ENCODE assay signal across 1 cellular context in the genomic region with DNA sequence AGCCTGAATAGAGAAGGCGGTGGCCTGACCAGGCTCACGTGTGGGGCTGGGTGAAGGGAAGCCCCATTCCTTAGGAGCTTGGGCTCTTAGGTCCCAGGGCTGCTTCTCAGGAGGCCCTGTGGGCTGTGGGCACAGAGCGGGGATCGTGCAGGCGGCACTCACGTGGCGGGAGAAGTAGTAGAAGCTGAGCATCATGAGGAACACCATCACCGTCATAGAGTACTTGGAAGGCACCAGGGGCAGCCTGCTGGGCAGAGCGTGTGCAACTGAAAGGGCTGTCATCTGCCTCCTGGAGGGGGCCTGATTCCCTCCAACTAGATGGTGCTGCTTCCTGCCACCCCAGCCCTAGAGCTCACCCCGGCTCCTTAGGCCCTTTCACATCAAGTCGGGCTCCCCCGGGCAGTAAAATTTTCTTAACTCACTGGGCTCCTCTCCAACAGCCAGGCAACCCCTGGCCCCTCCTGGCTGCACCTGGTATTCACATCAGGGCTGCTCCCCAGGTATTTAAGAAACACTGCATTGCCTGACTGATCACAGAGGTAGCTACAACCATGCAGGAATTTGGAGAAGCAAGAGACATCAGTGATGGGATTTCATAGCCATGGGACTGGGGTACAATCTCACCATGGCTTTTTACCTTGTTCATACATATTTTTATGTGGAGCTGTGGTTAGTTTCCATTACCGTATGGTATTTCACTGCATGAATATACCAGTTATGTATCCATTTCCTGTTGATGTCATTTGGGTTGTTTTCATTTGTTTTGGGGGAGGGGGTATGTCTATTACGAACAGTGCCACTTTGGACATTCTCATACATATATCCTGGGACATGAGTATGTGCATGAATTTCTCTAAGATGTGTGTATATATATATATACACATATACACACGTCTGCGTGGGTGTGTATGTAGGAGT.
A peak's percentile ranks its signal among the peaks of the same experiment; 100 is the strongest.
TF ChIP-seq lines count a peak whose summit lies in the region.

No MANE protein-coding gene starts in this region.

TF ChIP-seq in endothelial cell of umbilical vein, 7 proteins besides CTCF, POLR2A, EP300 and RAD21 (continued from another document):
- TF ChIP-seq JUN (IDR thresholded peaks at IDR 0.05; ENCODE audit: borderline replicate concordance, insufficient read depth, insufficient read length, low read depth): peak; percentile 36
- TF ChIP-seq POLR2AphosphoS5 (IDR thresholded peaks at IDR 0.05; ENCODE audit: insufficient read depth, low read depth, low read length): peak; percentile 27
